14 cellular contexts compared by ENCODE assay signal in the genomic region with DNA sequence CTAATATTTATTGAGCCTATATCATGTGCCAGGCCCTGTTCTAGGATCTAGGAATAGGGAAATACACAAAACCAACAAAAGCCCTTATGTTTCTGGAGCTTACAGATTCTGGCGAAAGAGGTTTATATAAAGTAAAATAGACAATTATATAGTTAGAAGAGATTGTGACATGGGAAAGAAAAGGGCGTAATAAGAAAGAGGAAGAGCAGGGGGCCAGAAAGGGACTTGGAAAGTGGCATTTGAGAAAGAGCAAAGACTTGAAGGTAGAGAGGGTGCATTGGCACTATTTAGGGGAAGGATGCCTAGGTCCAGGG.
DNase-seq lines count a peak whose midpoint lies in the region; ATAC-seq, FAIRE-seq and TF ChIP-seq lines count a peak whose summit lies in the region.
"Had no signal": no experiment of that assay in that cellular context is flagged by ENCODE, and none has a peak within 500 bp of the region (broad histone marks: within the 10 kb centered on the region; RNA-seq: fewer than 3 reads in every experiment).

No MANE protein-coding gene starts in this region.

- no peak for ATAC-seq in K562
- ATAC-seq in HG03469 (IDR thresholded peaks at IDR 0.05; ENCODE audit: unreplicated experiment) = no peak

- 56% methylated on average over 2 of the region's 2 CpGs for WGBS in K562 (ENCODE audit: insufficient coverage, low coverage, missing lambda C conversion rate)
- 76 to 83% (median 77%) methylated on average over 2 of the region's 2 CpGs for WGBS in small intestine, 3 donors

- no peaks in the 10 kb centered on the region for H3K9me3 ChIP-seq in CD4-positive, alpha-beta memory T cell (ENCODE audit: control insufficient read depth in 1 of 2, low read length in 2 of 2)
- H3K9me3 ChIP-seq in KOPT-K1 (ENCODE audit: insufficient read depth, low read length, poor library complexity, severe bottlenecking) = no peaks in the 10 kb centered on the region
- H3K9me3 ChIP-seq in K562 (replicated peaks; ENCODE audit: control insufficient read depth, insufficient read depth, low read depth, low read length) = no peaks in the 10 kb centered on the region
- no peaks in the 10 kb centered on the region for H3K9me3 ChIP-seq in small intestine (ENCODE audit: control insufficient read depth, low read depth)
- H3K9me3 ChIP-seq: SJSA1, uterus had no signal

- no peak for TF ChIP-seq EP300 in K562 (IDR thresholded peaks at IDR 0.05; ENCODE audit: low read length)

- peaks cover 0 to 18% (median 7%) of the 10 kb centered on the region in 4 donors for H3K4me1 Mint-ChIP-seq in CD4-positive, alpha-beta memory T cell

- H3K9me3 Mint-ChIP-seq in CD4-positive, alpha-beta memory T cell = peaks cover 0 to 3% (median 0%) of the 10 kb centered on the region in 8 donors

- no peak overlapping the region for H3K4me3 Mint-ChIP-seq in CD4-positive, alpha-beta memory T cell

- no peak for FAIRE-seq in K562 (lab: Jason Lieb, UNC)
- FAIRE-seq in small intestine (lab: Jason Lieb, UNC) = no peak
- FAIRE-seq: endometrium had no signal

- peak overlapping the region; percentile 20 to 68 for H3K4me3 ChIP-seq in CD4-positive, alpha-beta memory T cell (ENCODE audit: low read length in 2 of 2)
- H3K4me3 ChIP-seq in K562 = peak overlapping the region; percentile 42
- H3K4me3 ChIP-seq in small intestine (ENCODE audit: low read depth in 1 of 2, low read length in 2 of 2) = no peak overlapping the region

- intact Hi-C loops in CD4-positive, alpha-beta memory T cell (cut with micrococcal nuclease) = loop anchor here (10.0 kb wide), 1 partner anchor 405 kb away; no protein-coding TSS in a partner anchor
- intact Hi-C loops in K562 (cut with micrococcal nuclease) = no loop called here

- no peaks in the 10 kb centered on the region for H3K9me1 ChIP-seq in K562 (ENCODE audit: control insufficient read depth, insufficient read depth, low read length)

- H3K27ac ChIP-seq in CD4-positive, alpha-beta memory T cell (ENCODE audit: low read depth, low read length) = peak overlapping the region; percentile 80
- H3K27ac ChIP-seq in KOPT-K1 (ENCODE audit: low read depth, low read length, poor library complexity, severe bottlenecking) (peak overlapping the region; percentile 75), K562 (ENCODE audit: extremely low read depth, low read depth, low read length) (peak overlapping the region; percentile 92), small intestine (ENCODE audit: low read depth in 1 of 2, low read length in 1 of 2) (peak overlapping the region; percentile 73 to 86)
- H3K27ac ChIP-seq: SJSA1, WERI-Rb-1 had no signal

- no peak overlapping the region for H3K27ac Mint-ChIP-seq in CD4-positive, alpha-beta memory T cell

- DNase-seq in CD4-positive, alpha-beta memory T cell = no peak
- DNase-seq in K562 (ENCODE audit: extremely low read depth in 1 of 4, low spot score in 3 of 4) = no peak
- no peak for DNase-seq in small intestine
- DNase-seq in activated CD4-positive, CD25-positive, alpha-beta regulatory T cell treated with anti-CD3 and anti-CD28 coated beads, Interleukin-2, amount 50 U/mL, for 72 hours = no peak
- DNase-seq in GF-D8 (lab: John Stamatoyannopoulos, UW) = no peak
- no peak for DNase-seq in HuH-7 (ENCODE audit: low spot score)
- DNase-seq: HCEC 1CT, NCI-H82, uterus, WERI-Rb-1 had no signal

- TF ChIP-seq CTCF in K562 (IDR thresholded peaks at IDR 0.05 in 2 of 3, conservative IDR thresholded peaks at IDR 0.05 in 1 of 3; ENCODE audit: insufficient read depth in 2 of 3, low read depth in 1 of 3, low read length in 3 of 3) = no peak

- H3K27me3 Mint-ChIP-seq in CD4-positive, alpha-beta memory T cell = peaks cover 0 to 5% of the 10 kb centered on the region in 2 donors

- H3K27me3 ChIP-seq in CD4-positive, alpha-beta memory T cell (ENCODE audit: insufficient read depth, low read length) = no peaks in the 10 kb centered on the region
- H3K27me3 ChIP-seq in K562 (ENCODE audit: control insufficient read depth in 2 of 2, insufficient read depth in 2 of 2, low read length in 2 of 2) = no peaks in the 10 kb centered on the region
- H3K27me3 ChIP-seq in small intestine (ENCODE audit: control insufficient read depth in 2 of 2, insufficient read depth in 2 of 2, low read length in 2 of 2) = no peaks in the 10 kb centered on the region
- H3K27me3 ChIP-seq: SJSA1, uterus had no signal

- H3K4me1 ChIP-seq in CD4-positive, alpha-beta memory T cell (ENCODE audit: insufficient read depth, low read length) = peaks cover 23% of the 10 kb centered on the region
- H3K4me1 ChIP-seq in K562 (replicated peaks in 1 of 2; ENCODE audit: control insufficient read depth in 2 of 2, insufficient read depth in 2 of 2, low read length in 2 of 2) = peaks cover 8 to 51% of the 10 kb centered on the region in 2 experiments; a peak in 4 of 5 replicates
- H3K4me1 ChIP-seq in small intestine (ENCODE audit: control insufficient read depth in 2 of 2, insufficient read depth in 1 of 2, low read depth in 1 of 2, low read length in 1 of 2) = no peaks in the 10 kb centered on the region
- H3K4me1 ChIP-seq: SJSA1, uterus had no signal

- no peaks in the 10 kb centered on the region for H3K36me3 Mint-ChIP-seq in CD4-positive, alpha-beta memory T cell

- no peak for TF ChIP-seq RAD21 in K562 (CRISPR knock-in tag; conservative IDR thresholded peaks at IDR 0.05 in 1 of 2, IDR thresholded peaks at IDR 0.05 in 1 of 2)

- CTCF ChIA-PET in CD4-positive, alpha-beta memory T cell (lab: Charles Lee; ENCODE audit: partially characterized antibody) = interaction anchor here (1.5 to 6.2 kb wide), 4 partner anchors 10 to 1593 kb away, joined by 3 to 81 read pairs (median 4); no protein-coding TSS in a partner anchor
- CTCF ChIA-PET in K562 (lab: Yijun Ruan, JAX; ENCODE audit: low intra/inter-chr PET ratio) = interaction anchor here (0.6 kb wide), 2 partner anchors 531 to 981 kb away, joined by 3 to 4 read pairs; no protein-coding TSS in a partner anchor

- peak overlapping the region; percentile 69 to 83; a peak in 3 of 4 replicates for H3K9ac ChIP-seq in K562 (ENCODE audit: insufficient read depth in 1 of 2, low read depth in 2 of 2, low read length in 2 of 2)

- no peaks in the 10 kb centered on the region for H3K36me3 ChIP-seq in CD4-positive, alpha-beta memory T cell (ENCODE audit: insufficient read depth, low read length)
- H3K36me3 ChIP-seq in KOPT-K1 (ENCODE audit: insufficient read depth, low read length) (no peaks in the 10 kb centered on the region), K562 (ENCODE audit: control insufficient read depth, insufficient read depth, low read length) (no peaks in the 10 kb centered on the region), small intestine (ENCODE audit: control insufficient read depth in 2 of 2, insufficient read depth in 2 of 2, low read length in 2 of 2) (no peaks in the 10 kb centered on the region)
- H3K36me3 ChIP-seq: SJSA1, uterus, WERI-Rb-1 had no signal

- H2AFZ ChIP-seq in K562 (ENCODE audit: low read depth, low read length) = peak overlapping the region; percentile 84

- H3K79me2 ChIP-seq in K562 (ENCODE audit: control insufficient read depth, insufficient read depth, low read length) = no peaks in the 10 kb centered on the region

- POLR2A ChIA-PET in CD4-positive, alpha-beta memory T cell (lab: Charles Lee; ENCODE audit: partially characterized antibody) = interaction anchor here (1.3 to 2.2 kb wide), 5 partner anchors 9 to 891 kb away, joined by 3 to 8 read pairs (median 5); no protein-coding TSS in a partner anchor
- POLR2A ChIA-PET in K562 (lab: Yijun Ruan, JAX) = interaction anchor here (0.9 to 2.5 kb wide), 9 partner anchors 9 to 350 kb away, joined by 3 to 20 read pairs (median 5); no protein-coding TSS in a partner anchor

- peak overlapping the region; percentile 81 for H3K4me2 ChIP-seq in K562 (ENCODE audit: insufficient read depth, low read length)

- in situ Hi-C loops in K562 (cut with MboI) = no loop called here

- TF ChIP-seq POLR2A in K562 (conservative IDR thresholded peaks at IDR 0.05) = no peak

- no TSS peak for BruUV-seq in K562 (replicated peaks; lab: Mats Ljungman, UMichigan)

- no peaks in the 10 kb centered on the region for H4K20me1 ChIP-seq in K562 (replicated peaks; ENCODE audit: control insufficient read depth, insufficient read depth, low read length)

TF ChIP-seq in K562, 482 proteins besides CTCF, POLR2A, EP300 and RAD21 (continues in another document):
- TF ChIP-seq MAFK (IDR thresholded peaks at IDR 0.05; ENCODE audit: low read length) (0 out of 2 replicates have a peak, but pooled peaks have one; percentile 27), GTF2E2 (tag; IDR thresholded peaks at IDR 0.05) (0 out of 2 replicates have a peak, but pooled peaks have one; percentile 85), BRD9 (IDR thresholded peaks at IDR 0.05; ENCODE audit: low read depth, partially characterized antibody) (peak; percentile 83), MIER1 (IDR thresholded peaks at IDR 0.05; ENCODE audit: low read depth) (peak; percentile 61; the same call in 1 of the 2 replicates)
- TF ChIP-seq, protein P1, sequence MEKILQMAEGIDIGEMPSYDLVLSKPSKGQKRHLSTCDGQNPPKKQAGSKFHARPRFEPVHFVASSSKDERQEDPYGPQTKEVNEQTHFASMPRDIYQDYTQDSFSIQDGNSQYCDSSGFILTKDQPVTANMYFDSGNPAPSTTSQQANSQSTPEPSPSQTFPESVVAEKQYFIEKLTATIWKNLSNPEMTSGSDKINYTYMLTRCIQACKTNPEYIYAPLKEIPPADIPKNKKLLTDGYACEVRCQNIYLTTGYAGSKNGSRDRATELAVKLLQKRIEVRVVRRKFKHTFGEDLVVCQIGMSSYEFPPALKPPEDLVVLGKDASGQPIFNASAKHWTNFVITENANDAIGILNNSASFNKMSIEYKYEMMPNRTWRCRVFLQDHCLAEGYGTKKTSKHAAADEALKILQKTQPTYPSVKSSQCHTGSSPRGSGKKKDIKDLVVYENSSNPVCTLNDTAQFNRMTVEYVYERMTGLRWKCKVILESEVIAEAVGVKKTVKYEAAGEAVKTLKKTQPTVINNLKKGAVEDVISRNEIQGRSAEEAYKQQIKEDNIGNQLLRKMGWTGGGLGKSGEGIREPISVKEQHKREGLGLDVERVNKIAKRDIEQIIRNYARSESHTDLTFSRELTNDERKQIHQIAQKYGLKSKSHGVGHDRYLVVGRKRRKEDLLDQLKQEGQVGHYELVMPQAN (IDR thresholded peaks at IDR 0.05; ENCODE audit: borderline replicate concordance) = 0 out of 2 replicates have a peak, but pooled peaks have one; percentile 8
- TF ChIP-seq, protein P2, sequence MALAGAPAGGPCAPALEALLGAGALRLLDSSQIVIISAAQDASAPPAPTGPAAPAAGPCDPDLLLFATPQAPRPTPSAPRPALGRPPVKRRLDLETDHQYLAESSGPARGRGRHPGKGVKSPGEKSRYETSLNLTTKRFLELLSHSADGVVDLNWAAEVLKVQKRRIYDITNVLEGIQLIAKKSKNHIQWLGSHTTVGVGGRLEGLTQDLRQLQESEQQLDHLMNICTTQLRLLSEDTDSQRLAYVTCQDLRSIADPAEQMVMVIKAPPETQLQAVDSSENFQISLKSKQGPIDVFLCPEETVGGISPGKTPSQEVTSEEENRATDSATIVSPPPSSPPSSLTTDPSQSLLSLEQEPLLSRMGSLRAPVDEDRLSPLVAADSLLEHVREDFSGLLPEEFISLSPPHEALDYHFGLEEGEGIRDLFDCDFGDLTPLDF (CRISPR knock-in tag; IDR thresholded peaks at IDR 0.05) = no peak

Comparison
In these comparisons a context has a peak if more than half of its experiments do, and no peak if none do; other contexts are left out.
1. H3K4me3 ChIP-seq: peak in CD4-positive, alpha-beta memory T cell (2 of 2) and K562 (single experiment); none in small intestine (0 of 2).
2. Peak in every context shown above with its lines, with median percentiles within 50 percentile points of each other: H3K27ac ChIP-seq.